ENCODE assay signal across 1 cellular context in the genomic region with DNA sequence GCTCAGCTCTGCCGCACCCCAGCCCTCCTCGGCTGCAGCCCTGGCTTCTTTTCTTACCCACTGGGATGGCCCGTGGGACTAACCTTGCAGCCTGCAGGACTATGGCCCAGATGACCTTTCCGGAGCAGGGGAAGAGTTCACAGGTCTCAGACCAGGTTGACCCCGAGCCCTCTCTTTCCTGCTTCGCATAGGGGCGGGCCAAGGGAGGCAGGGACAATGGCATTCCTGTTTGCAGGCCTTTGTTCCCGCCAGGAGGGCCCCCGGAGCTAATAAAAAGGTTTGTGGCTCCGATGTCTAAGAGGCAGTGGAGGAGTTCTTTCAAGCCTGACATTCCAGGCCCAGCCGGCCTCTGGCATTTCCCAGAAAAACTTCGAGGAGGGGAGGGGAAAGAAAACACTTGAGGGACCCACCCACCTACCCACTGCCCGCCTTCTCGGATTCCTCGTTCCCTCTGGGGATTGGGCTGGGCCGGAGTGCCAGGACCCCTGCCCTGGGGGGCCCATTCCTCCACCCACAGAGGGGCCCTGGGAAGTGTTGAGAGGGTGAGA.
TF ChIP-seq lines count a peak whose summit lies in the region.

No MANE protein-coding gene starts in this region.

TF ChIP-seq in HepG2, 621 proteins besides CTCF, POLR2A, EP300 and RAD21 (continued from another document and continues in another):
- TF ChIP-seq ZNF562 (CRISPR knock-in tag; IDR thresholded peaks at IDR 0.05; ENCODE audit: borderline replicate concordance) (no peak), ZNF784 (CRISPR knock-in tag; IDR thresholded peaks at IDR 0.05; ENCODE audit: borderline replicate concordance) (no peak), EZH2 (conservative IDR thresholded peaks at IDR 0.05; ENCODE audit: low read depth, low read length) (no peak), JUNB (CRISPR knock-in tag; IDR thresholded peaks at IDR 0.05; ENCODE audit: borderline replicate concordance) (no peak), MBD4 (IDR thresholded peaks at IDR 0.05; ENCODE audit: borderline replicate concordance, low read length) (no peak), PRPF4 (IDR thresholded peaks at IDR 0.05; ENCODE audit: low read depth, low read length, poor library complexity, severe bottlenecking) (no peak), MLXIP (CRISPR knock-in tag; IDR thresholded peaks at IDR 0.05; ENCODE audit: borderline replicate concordance) (no peak), ZNF326 (CRISPR knock-in tag; IDR thresholded peaks at IDR 0.05; ENCODE audit: borderline replicate concordance) (no peak), SALL1 (CRISPR knock-in tag; IDR thresholded peaks at IDR 0.05) (peak; percentile 25; the same call in 1 of the 2 replicates), PREB (CRISPR knock-in tag; IDR thresholded peaks at IDR 0.05) (no peak), GFI1 (CRISPR knock-in tag; IDR thresholded peaks at IDR 0.05; ENCODE audit: borderline replicate concordance) (peak; percentile 43; the same call in 1 of the 2 replicates), ZNF124 (CRISPR knock-in tag; IDR thresholded peaks at IDR 0.05) (no peak), ZNF414 (CRISPR knock-in tag; IDR thresholded peaks at IDR 0.05) (no peak), TP53 (CRISPR knock-in tag; conservative IDR thresholded peaks at IDR 0.05) (no peak), RBFOX2 (IDR thresholded peaks at IDR 0.05; ENCODE audit: low read depth, low read length) (no peak), ZNF121 (CRISPR knock-in tag; IDR thresholded peaks at IDR 0.05) (peak; percentile 60), ZNF550 (CRISPR knock-in tag; IDR thresholded peaks at IDR 0.05; ENCODE audit: borderline replicate concordance) (no peak), SALL2 (CRISPR knock-in tag; IDR thresholded peaks at IDR 0.05) (no peak), ZNF530 (CRISPR knock-in tag; IDR thresholded peaks at IDR 0.05; ENCODE audit: low read depth) (no peak), ZNF746 (CRISPR knock-in tag; IDR thresholded peaks at IDR 0.05) (peak; percentile 52; the same call in 1 of the 2 replicates), REXO4 (CRISPR knock-in tag; IDR thresholded peaks at IDR 0.05; ENCODE audit: borderline replicate concordance) (no peak), U2AF1 (optimal IDR thresholded peaks at IDR 0.05; ENCODE audit: low read depth, low read length) (no peak), THAP11 (CRISPR knock-in tag; IDR thresholded peaks at IDR 0.05) (0 out of 2 replicates have a peak, but pooled peaks have one; percentile 18), RXRA (CRISPR knock-in tag; IDR thresholded peaks at IDR 0.05) (peak; percentile 94), SOX5 (CRISPR knock-in tag; IDR thresholded peaks at IDR 0.05; ENCODE audit: borderline replicate concordance) (peak; percentile 99), BRD4 (CRISPR knock-in tag; IDR thresholded peaks at IDR 0.05) (no peak), HNRNPUL1 (IDR thresholded peaks at IDR 0.05; ENCODE audit: low read depth, low read length) (no peak), TCF7 (IDR thresholded peaks at IDR 0.05; ENCODE audit: low read depth) (peak; percentile 64; the same call in 1 of the 2 replicates)
- TF ChIP-seq, protein P1, sequence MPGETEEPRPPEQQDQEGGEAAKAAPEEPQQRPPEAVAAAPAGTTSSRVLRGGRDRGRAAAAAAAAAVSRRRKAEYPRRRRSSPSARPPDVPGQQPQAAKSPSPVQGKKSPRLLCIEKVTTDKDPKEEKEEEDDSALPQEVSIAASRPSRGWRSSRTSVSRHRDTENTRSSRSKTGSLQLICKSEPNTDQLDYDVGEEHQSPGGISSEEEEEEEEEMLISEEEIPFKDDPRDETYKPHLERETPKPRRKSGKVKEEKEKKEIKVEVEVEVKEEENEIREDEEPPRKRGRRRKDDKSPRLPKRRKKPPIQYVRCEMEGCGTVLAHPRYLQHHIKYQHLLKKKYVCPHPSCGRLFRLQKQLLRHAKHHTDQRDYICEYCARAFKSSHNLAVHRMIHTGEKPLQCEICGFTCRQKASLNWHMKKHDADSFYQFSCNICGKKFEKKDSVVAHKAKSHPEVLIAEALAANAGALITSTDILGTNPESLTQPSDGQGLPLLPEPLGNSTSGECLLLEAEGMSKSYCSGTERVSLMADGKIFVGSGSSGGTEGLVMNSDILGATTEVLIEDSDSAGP (CRISPR knock-in tag; IDR thresholded peaks at IDR 0.05; ENCODE audit: borderline replicate concordance): no peak; the same call in 1 of the 2 replicates
- TF ChIP-seq, protein P2, sequence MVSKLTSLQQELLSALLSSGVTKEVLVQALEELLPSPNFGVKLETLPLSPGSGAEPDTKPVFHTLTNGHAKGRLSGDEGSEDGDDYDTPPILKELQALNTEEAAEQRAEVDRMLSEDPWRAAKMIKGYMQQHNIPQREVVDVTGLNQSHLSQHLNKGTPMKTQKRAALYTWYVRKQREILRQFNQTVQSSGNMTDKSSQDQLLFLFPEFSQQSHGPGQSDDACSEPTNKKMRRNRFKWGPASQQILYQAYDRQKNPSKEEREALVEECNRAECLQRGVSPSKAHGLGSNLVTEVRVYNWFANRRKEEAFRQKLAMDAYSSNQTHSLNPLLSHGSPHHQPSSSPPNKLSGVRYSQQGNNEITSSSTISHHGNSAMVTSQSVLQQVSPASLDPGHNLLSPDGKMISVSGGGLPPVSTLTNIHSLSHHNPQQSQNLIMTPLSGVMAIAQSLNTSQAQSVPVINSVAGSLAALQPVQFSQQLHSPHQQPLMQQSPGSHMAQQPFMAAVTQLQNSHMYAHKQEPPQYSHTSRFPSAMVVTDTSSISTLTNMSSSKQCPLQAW (CRISPR knock-in tag; IDR thresholded peaks at IDR 0.05): no peak
- TF ChIP-seq, protein P3, sequence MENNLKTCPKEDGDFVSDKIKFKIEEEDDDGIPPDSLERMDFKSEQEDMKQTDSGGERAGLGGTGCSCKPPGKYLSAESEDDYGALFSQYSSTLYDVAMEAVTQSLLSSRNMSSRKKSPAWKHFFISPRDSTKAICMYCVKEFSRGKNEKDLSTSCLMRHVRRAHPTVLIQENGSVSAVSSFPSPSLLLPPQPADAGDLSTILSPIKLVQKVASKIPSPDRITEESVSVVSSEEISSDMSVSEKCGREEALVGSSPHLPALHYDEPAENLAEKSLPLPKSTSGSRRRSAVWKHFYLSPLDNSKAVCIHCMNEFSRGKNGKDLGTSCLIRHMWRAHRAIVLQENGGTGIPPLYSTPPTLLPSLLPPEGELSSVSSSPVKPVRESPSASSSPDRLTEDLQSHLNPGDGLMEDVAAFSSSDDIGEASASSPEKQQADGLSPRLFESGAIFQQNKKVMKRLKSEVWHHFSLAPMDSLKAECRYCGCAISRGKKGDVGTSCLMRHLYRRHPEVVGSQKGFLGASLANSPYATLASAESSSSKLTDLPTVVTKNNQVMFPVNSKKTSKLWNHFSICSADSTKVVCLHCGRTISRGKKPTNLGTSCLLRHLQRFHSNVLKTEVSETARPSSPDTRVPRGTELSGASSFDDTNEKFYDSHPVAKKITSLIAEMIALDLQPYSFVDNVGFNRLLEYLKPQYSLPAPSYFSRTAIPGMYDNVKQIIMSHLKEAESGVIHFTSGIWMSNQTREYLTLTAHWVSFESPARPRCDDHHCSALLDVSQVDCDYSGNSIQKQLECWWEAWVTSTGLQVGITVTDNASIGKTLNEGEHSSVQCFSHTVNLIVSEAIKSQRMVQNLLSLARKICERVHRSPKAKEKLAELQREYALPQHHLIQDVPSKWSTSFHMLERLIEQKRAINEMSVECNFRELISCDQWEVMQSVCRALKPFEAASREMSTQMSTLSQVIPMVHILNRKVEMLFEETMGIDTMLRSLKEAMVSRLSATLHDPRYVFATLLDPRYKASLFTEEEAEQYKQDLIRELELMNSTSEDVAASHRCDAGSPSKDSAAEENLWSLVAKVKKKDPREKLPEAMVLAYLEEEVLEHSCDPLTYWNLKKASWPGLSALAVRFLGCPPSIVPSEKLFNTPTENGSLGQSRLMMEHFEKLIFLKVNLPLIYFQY (CRISPR knock-in tag; IDR thresholded peaks at IDR 0.05; ENCODE audit: borderline replicate concordance): peak; percentile 71; the same call in 1 of the 2 replicates
- TF ChIP-seq, protein P4, sequence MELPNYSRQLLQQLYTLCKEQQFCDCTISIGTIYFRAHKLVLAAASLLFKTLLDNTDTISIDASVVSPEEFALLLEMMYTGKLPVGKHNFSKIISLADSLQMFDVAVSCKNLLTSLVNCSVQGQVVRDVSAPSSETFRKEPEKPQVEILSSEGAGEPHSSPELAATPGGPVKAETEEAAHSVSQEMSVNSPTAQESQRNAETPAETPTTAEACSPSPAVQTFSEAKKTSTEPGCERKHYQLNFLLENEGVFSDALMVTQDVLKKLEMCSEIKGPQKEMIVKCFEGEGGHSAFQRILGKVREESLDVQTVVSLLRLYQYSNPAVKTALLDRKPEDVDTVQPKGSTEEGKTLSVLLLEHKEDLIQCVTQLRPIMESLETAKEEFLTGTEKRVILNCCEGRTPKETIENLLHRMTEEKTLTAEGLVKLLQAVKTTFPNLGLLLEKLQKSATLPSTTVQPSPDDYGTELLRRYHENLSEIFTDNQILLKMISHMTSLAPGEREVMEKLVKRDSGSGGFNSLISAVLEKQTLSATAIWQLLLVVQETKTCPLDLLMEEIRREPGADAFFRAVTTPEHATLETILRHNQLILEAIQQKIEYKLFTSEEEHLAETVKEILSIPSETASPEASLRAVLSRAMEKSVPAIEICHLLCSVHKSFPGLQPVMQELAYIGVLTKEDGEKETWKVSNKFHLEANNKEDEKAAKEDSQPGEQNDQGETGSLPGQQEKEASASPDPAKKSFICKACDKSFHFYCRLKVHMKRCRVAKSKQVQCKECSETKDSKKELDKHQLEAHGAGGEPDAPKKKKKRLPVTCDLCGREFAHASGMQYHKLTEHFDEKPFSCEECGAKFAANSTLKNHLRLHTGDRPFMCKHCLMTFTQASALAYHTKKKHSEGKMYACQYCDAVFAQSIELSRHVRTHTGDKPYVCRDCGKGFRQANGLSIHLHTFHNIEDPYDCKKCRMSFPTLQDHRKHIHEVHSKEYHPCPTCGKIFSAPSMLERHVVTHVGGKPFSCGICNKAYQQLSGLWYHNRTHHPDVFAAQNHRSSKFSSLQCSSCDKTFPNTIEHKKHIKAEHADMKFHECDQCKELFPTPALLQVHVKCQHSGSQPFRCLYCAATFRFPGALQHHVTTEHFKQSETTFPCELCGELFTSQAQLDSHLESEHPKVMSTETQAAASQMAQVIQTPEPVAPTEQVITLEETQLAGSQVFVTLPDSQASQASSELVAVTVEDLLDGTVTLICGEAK (IDR thresholded peaks at IDR 0.05): no peak
- TF ChIP-seq, protein P4 (CRISPR knock-in tag; IDR thresholded peaks at IDR 0.05): peak; percentile 84
